Comparison of ENCODE assay signal across 22 cellular contexts in the genomic region with DNA sequence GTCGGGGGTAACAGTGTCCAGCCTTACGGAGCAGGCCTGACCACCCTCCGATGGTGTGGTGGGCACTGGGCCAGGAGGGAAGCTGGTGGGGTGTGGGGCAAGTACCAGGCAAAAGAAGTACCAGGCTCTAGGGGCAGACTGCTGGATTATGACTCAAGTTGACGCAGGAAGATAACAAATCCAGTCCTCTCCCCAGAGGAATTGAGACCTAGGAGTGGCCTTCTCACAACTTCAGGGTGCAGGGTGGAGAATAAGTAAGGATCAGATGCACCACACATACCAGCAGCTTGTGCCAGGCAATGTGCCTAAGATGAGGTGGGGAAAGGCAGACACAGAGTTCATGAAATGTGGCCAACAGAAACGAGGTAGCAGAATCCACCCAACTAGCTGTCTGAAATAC. TPM values are rescaled to one million over a fixed set of nuclear protein-coding genes. Genes with fewer than 3 reads are reported as not detected.
DNase-seq lines count a peak whose midpoint lies in the region; ATAC-seq, FAIRE-seq and TF ChIP-seq lines count a peak whose summit lies in the region.
"Had no signal": no experiment of that assay in that cellular context is flagged by ENCODE, and none has a peak within 500 bp of the region (broad histone marks: within the 10 kb centered on the region; RNA-seq: fewer than 3 reads in every experiment).

No MANE protein-coding gene starts in this region.

- H3K36me3 Mint-ChIP-seq in nephron progenitor cell (ENCODE audit: low read depth): no peaks in the 10 kb centered on the region
- H3K36me3 Mint-ChIP-seq in natural killer cell treated with Interleukin-12 subunit alpha and Interleukin-12 subunit beta and Interleukin-15 and Interleukin-18, amount 100 ng/mL, for 72 hours: no peaks in the 10 kb centered on the region

- no peak for TF ChIP-seq EP300 in transverse colon (IDR thresholded peaks at IDR 0.05; ENCODE audit: low read depth)

- DNase-seq in NCI-H226: peak; percentile 30
- no peak for DNase-seq in colonic mucosa
- DNase-seq in nephron progenitor cell: no peak
- no peak for DNase-seq in transverse colon
- no peak for DNase-seq in GM19239 (ENCODE audit: insufficient read length, low spot score)
- no peak for DNase-seq in cardiac septum (ENCODE audit: low spot score)
- DNase-seq in natural killer cell treated with Interleukin-12 subunit alpha and Interleukin-12 subunit beta and Interleukin-15 and Interleukin-18, amount 100 ng/mL, for 72 hours (ENCODE audit: low spot score): no peak
- DNase-seq: BE2C; CD4-positive, CD25-positive, alpha-beta regulatory T cell; HCEC 1CT; MV-4-11; NCI-H1694; NCI-H2081; NCI-H2171; NCI-H526; Peyer's patch had no signal

- peak overlapping the region; percentile 8 for H3K27ac Mint-ChIP-seq in nephron progenitor cell
- no peak overlapping the region for H3K27ac Mint-ChIP-seq in natural killer cell treated with Interleukin-12 subunit alpha and Interleukin-12 subunit beta and Interleukin-15 and Interleukin-18, amount 100 ng/mL, for 72 hours
- H3K27ac Mint-ChIP-seq: CD4-positive, CD25-positive, alpha-beta regulatory T cell; GM23338; IgD-negative memory B cell had no signal

- WGBS in transverse colon (ENCODE audit: low coverage in 1 of 2), 2 donors: 73% methylated on average over 5 of the region's 5 CpGs; no CpG with 5 or more reads in 1 of the 2 donors

- no peak for TF ChIP-seq POLR2A in transverse colon (IDR thresholded peaks at IDR 0.05)

- ATAC-seq in natural killer cell treated with Interleukin-12 subunit alpha and Interleukin-12 subunit beta and Interleukin-15 and Interleukin-18, amount 100 ng/mL, for 72 hours: no peak
- ATAC-seq: A549, GM23338, SK-N-SH treated with all-trans-retinoic acid at 6 μM for 48 hours had no signal

- H3K27me3 ChIP-seq in colonic mucosa (no peaks in the 10 kb centered on the region), transverse colon (no peaks in the 10 kb centered on the region)
- H3K27me3 ChIP-seq: BE2C, Peyer's patch had no signal

- peaks cover 23% of the 10 kb centered on the region for H3K27me3 Mint-ChIP-seq in nephron progenitor cell (ENCODE audit: low read depth, poor library complexity)
- peaks cover 5 to 18% of the 10 kb centered on the region in 2 donors for H3K27me3 Mint-ChIP-seq in natural killer cell treated with Interleukin-12 subunit alpha and Interleukin-12 subunit beta and Interleukin-15 and Interleukin-18, amount 100 ng/mL, for 72 hours

- no peak for TF ChIP-seq CTCF in colonic mucosa (IDR thresholded peaks at IDR 0.05)
- no peak for TF ChIP-seq CTCF in nephron progenitor cell (IDR thresholded peaks at IDR 0.05)
- no peak for TF ChIP-seq CTCF in transverse colon (IDR thresholded peaks at IDR 0.05)

- FAIRE-seq in GM19239 (lab: Jason Lieb, UNC): no peak
- FAIRE-seq: A549, HTR-8/SVneo had no signal

- H3K9ac ChIP-seq in colonic mucosa (ENCODE audit: low read depth in 2 of 2, low read length in 2 of 2): no peak overlapping the region

- in situ Hi-C loops in transverse colon (cut with MboI; ENCODE audit: low pct_ligation_motif_present in 1 of 4, low pct_unique_long_range_greater_than_20kb in 1 of 4, low sequenced_read_pairs in 3 of 4): loop anchor here in 1 of 4 donors (25.0 kb wide), 1 partner anchor 920 kb away; no protein-coding TSS in a partner anchor

- intact Hi-C loops in colonic mucosa (cut with DNase I) (loop anchor here (2.0 kb wide), 1 partner anchor 185 kb away; no protein-coding TSS in a partner anchor), transverse colon (cut with DNase I; ENCODE audit: low total_unique reads) (no loop called here), cardiac septum (cut with DNase I) (loop anchor here (2.0 to 10.0 kb wide), 2 partner anchors 183 to 713 kb away; no protein-coding TSS in a partner anchor)

- H3K9me3 Mint-ChIP-seq in nephron progenitor cell: no peaks in the 10 kb centered on the region
- no peaks in the 10 kb centered on the region for H3K9me3 Mint-ChIP-seq in natural killer cell treated with Interleukin-12 subunit alpha and Interleukin-12 subunit beta and Interleukin-15 and Interleukin-18, amount 100 ng/mL, for 72 hours
- H3K9me3 Mint-ChIP-seq: CD4-positive, CD25-positive, alpha-beta regulatory T cell; GM23338; IgD-negative memory B cell had no signal

- H3K4me1 Mint-ChIP-seq in nephron progenitor cell: no peaks in the 10 kb centered on the region
- no peaks in the 10 kb centered on the region for H3K4me1 Mint-ChIP-seq in natural killer cell treated with Interleukin-12 subunit alpha and Interleukin-12 subunit beta and Interleukin-15 and Interleukin-18, amount 100 ng/mL, for 72 hours (ENCODE audit: low read depth in 2 of 2)
- H3K4me1 Mint-ChIP-seq: GM23338 had no signal

- H3K27ac ChIP-seq in colonic mucosa (peak overlapping the region; percentile 78), transverse colon (peak overlapping the region; percentile 75 to 80 (median 79))
- H3K27ac ChIP-seq: A549, Peyer's patch had no signal

- no peak overlapping the region for H3K4me3 Mint-ChIP-seq in nephron progenitor cell
- H3K4me3 Mint-ChIP-seq in natural killer cell treated with Interleukin-12 subunit alpha and Interleukin-12 subunit beta and Interleukin-15 and Interleukin-18, amount 100 ng/mL, for 72 hours: no peak overlapping the region
- H3K4me3 Mint-ChIP-seq: CD4-positive, CD25-positive, alpha-beta regulatory T cell; GM23338; IgD-negative memory B cell had no signal

- H3K9me3 ChIP-seq in colonic mucosa (no peaks in the 10 kb centered on the region), transverse colon (no peaks in the 10 kb centered on the region)
- H3K9me3 ChIP-seq: A549, BE2C, Peyer's patch had no signal

- no peaks in the 10 kb centered on the region for H3K36me3 ChIP-seq in colonic mucosa
- H3K36me3 ChIP-seq in transverse colon: no peaks in the 10 kb centered on the region
- H3K36me3 ChIP-seq: BE2C, Peyer's patch had no signal

- H3K4me3 ChIP-seq in colonic mucosa (no peak overlapping the region), transverse colon (no peak overlapping the region)
- H3K4me3 ChIP-seq: A549, GM23338, Peyer's patch had no signal

- H3K4me1 ChIP-seq in colonic mucosa (peaks cover 11% of the 10 kb centered on the region), transverse colon (peaks cover 3 to 44% (median 20%) of the 10 kb centered on the region in 4 donors)
- H3K4me1 ChIP-seq: BE2C had no signal

RNA-seq across cellular contexts. Expression of a gene that starts 37.9 kb away (rescaled TPM):
- total RNA-seq in colonic mucosa: 1 to 10 TPM; 4.4 to 5.5 TPM
- 1 to 10 TPM in 3 of 4 donors, under 1 TPM in 1; 0.75 to 5.7 (median 3.6) TPM for total RNA-seq in transverse colon
- total RNA-seq in cardiac septum: 3.0 TPM
- 1 to 10 TPM; 2.0 to 5.3 TPM for total RNA-seq in natural killer cell treated with Interleukin-12 subunit alpha and Interleukin-12 subunit beta and Interleukin-15 and Interleukin-18, amount 100 ng/mL, for 72 hours

RNA-seq across cellular contexts. Expression of a gene that starts 43.8 kb away (rescaled TPM):
- under 1 TPM in 1 of 2 donors, not detected in 1; 0.35 TPM for total RNA-seq in colonic mucosa
- total RNA-seq in transverse colon: under 1 TPM in 1 of 4 donors, not detected in 3; 0.27 TPM
- not detected for total RNA-seq in cardiac septum
- not detected for total RNA-seq in natural killer cell treated with Interleukin-12 subunit alpha and Interleukin-12 subunit beta and Interleukin-15 and Interleukin-18, amount 100 ng/mL, for 72 hours
- total RNA-seq: CD4-positive, CD25-positive, alpha-beta regulatory T cell; OCI-LY7; Peyer's patch had no signal
